8 cellular contexts compared by ENCODE assay signal in the genomic region with DNA sequence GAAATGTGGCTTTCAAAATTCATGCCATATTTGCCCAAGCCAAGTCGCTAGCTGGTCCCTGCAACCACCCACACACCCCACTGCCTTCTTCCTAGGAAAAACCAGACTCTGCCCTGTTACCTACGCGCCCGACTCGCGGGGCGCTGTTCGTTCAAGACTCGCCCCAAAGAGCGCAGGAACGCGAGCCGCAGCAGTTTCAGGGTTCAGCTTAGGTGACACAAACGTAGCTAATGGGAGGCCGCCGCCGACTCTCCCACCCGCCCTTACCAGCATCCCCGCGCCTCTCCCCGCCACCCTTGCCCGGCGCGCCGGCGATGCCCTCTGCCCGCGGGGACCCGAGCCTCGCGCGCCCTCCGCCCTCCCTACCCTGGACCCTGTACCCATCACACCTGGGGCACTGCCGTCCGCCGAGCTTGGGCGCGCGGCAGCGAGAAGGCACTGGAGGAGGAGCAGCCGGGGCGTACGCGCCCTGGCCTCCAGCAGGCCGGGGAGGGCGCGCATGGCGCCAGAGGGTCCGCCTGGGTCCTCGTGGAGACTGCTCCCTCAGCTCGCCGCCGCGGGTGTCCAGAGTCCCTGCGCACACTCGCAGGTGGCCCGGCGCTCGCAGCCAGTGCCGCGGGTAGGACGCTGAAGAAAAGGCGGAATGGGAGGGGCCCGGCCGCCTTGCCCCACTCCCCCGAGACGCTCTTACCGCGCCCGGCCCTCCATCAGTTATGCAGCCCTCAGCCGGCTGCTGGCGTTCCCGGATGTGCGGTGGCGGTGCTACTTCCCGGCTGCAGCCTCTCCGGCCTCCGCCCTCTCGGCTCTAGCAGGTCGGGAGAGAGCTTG. TPM values are rescaled to one million over a fixed set of nuclear protein-coding genes. Genes with fewer than 3 reads are reported as not detected.
DNase-seq lines count a peak whose midpoint lies in the region; ATAC-seq, FAIRE-seq and TF ChIP-seq lines count a peak whose summit lies in the region.

A gene with protein sequence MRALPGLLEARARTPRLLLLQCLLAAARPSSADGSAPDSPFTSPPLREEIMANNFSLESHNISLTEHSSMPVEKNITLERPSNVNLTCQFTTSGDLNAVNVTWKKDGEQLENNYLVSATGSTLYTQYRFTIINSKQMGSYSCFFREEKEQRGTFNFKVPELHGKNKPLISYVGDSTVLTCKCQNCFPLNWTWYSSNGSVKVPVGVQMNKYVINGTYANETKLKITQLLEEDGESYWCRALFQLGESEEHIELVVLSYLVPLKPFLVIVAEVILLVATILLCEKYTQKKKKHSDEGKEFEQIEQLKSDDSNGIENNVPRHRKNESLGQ (minus strand): TSS at position 638 of the 828 bp plus-strand sequence. CDS start 137 bp downstream, at position 501.

- TF ChIP-seq EP300 in sigmoid colon (IDR thresholded peaks at IDR 0.05), result no peak

- no peaks in the 10 kb centered on the region for H3K9me3 ChIP-seq in HUES48 (ENCODE audit: control insufficient read depth, insufficient read depth, low read length)
- no peaks in the 10 kb centered on the region for H3K9me3 ChIP-seq in sigmoid colon

- H3K9me3 Mint-ChIP-seq in activated naive CD4-positive, alpha-beta T cell treated with anti-CD3 and anti-CD28 coated beads, Interleukin-2, amount 50 U/mL, for 72 hours, result no peaks in the 10 kb centered on the region

- no peak for TF ChIP-seq POLR2A in sigmoid colon (IDR thresholded peaks at IDR 0.05)

- H3K9ac ChIP-seq in HUES48 (ENCODE audit: low read depth, low read length), result peak within 1 kb of the TSS; percentile 83

- peak within 1 kb of the TSS; percentile 71 for H3K27ac ChIP-seq in HUES48 (ENCODE audit: low read depth, low read length)
- H3K27ac ChIP-seq in sigmoid colon, result peak within 1 kb of the TSS; percentile 19 to 55 (median 38)

- no peak for DNase-seq in D721Med (ENCODE audit: insufficient read length, low spot score)
- DNase-seq in GM20000 (ENCODE audit: low spot score), result peak; percentile 63
- DNase-seq in SK-N-DZ (ENCODE audit: low spot score), result peak; percentile 74
- DNase-seq in activated naive CD4-positive, alpha-beta T cell treated with anti-CD3 and anti-CD28 coated beads, Interleukin-2, amount 50 U/mL, for 72 hours (ENCODE audit: low spot score in 2 of 2), result peak; percentile 69 to 84
- DNase-seq in hippocampal formation (lab: John Stamatoyannopoulos, UW), result peak; percentile 12 to 33
- DNase-seq in sigmoid colon, result peak; percentile 62
- no peak for DNase-seq in NCI-H82 (lab: John Stamatoyannopoulos, UW)

- ATAC-seq in activated naive CD4-positive, alpha-beta T cell treated with anti-CD3 and anti-CD28 coated beads, Interleukin-2, amount 50 U/mL, for 72 hours, result peak; percentile 79 to 81

- H3K27ac Mint-ChIP-seq in activated naive CD4-positive, alpha-beta T cell treated with anti-CD3 and anti-CD28 coated beads, Interleukin-2, amount 50 U/mL, for 72 hours, result peak within 1 kb of the TSS; percentile 89 to 95

- no peaks in the 10 kb centered on the region for H3K36me3 Mint-ChIP-seq in activated naive CD4-positive, alpha-beta T cell treated with anti-CD3 and anti-CD28 coated beads, Interleukin-2, amount 50 U/mL, for 72 hours

- H3K4me1 ChIP-seq in HUES48 (ENCODE audit: control insufficient read depth, insufficient read depth, low read length) (peaks cover 10% of the 10 kb centered on the region), sigmoid colon (peaks cover 0 to 8% (median 7%) of the 10 kb centered on the region in 4 donors)

- TF ChIP-seq CTCF in D721Med (IDR thresholded peaks at IDR 0.05; ENCODE audit: insufficient read depth, missing control alignments) (peak; percentile 11), GM20000 (IDR thresholded peaks at IDR 0.05; ENCODE audit: extremely low read depth, missing control alignments) (peak; percentile 32), sigmoid colon (IDR thresholded peaks at IDR 0.05) (no peak)

- H3K27me3 ChIP-seq in HUES48 (ENCODE audit: control insufficient read depth, insufficient read depth, low read length) (no peaks in the 10 kb centered on the region), sigmoid colon (peaks cover 5 to 21% (median 8%) of the 10 kb centered on the region in 3 donors)

- FAIRE-seq in D721Med (lab: Jason Lieb, UNC), result no peak

- H3K36me3 ChIP-seq in HUES48 (ENCODE audit: control insufficient read depth, insufficient read depth, low read length), result no peaks in the 10 kb centered on the region
- no peaks in the 10 kb centered on the region for H3K36me3 ChIP-seq in sigmoid colon

- WGBS in sigmoid colon, 2 donors, result 0 to 15% methylated on average over 80 of the region's 80 CpGs

- intact Hi-C loops in sigmoid colon (cut with DNase I), result no loop called here

- H3K4me3 ChIP-seq in HUES48 (ENCODE audit: low read depth, low read length) (peak within 1 kb of the TSS; percentile 87), sigmoid colon (peak within 1 kb of the TSS in 3 of 4 donors; percentile 37 to 48 (median 48))

RNA-seq across cellular contexts. Expression of the gene that starts here (rescaled TPM):
- polyA plus RNA-seq in SK-N-DZ (2014; cell fraction: cytosol; rRNA removed), result 5.1 and 5.4 TPM in 2 replicates
- polyA plus RNA-seq in SK-N-DZ (2014; cell fraction: nucleus; rRNA removed), result 7.3 and 10.3 TPM in 2 replicates
- 10 to 100 TPM; 49.4 to 59.9 TPM for total RNA-seq in activated naive CD4-positive, alpha-beta T cell treated with anti-CD3 and anti-CD28 coated beads, Interleukin-2, amount 50 U/mL, for 72 hours
- 10 to 100 TPM in 3 of 4 donors, 1 to 10 TPM in 1; 4.2 to 13.2 (median 10.9) TPM for total RNA-seq in sigmoid colon
- polyA plus RNA-seq in sigmoid colon, result 10 to 100 TPM in 1 of 3 donors, 1 to 10 TPM in 2; 2.3 to 16.2 (median 2.4) TPM

Comparison
In these comparisons a context has a peak if more than half of its experiments do, and no peak if none do; other contexts are left out.
1. DNase-seq: peak in GM20000 (single experiment), SK-N-DZ (single experiment), activated naive CD4-positive, alpha-beta T cell treated with anti-CD3 and anti-CD28 coated beads, Interleukin-2, amount 50 U/mL, for 72 hours (2 of 2), hippocampal formation (2 of 2) and sigmoid colon (single experiment); none in D721Med (single experiment) and NCI-H82 (single experiment).
2. CTCF ChIP-seq: peak in D721Med (single experiment) and GM20000 (single experiment); none in sigmoid colon (0 of 4).